12 cellular contexts compared by ENCODE assay signal in the genomic region with DNA sequence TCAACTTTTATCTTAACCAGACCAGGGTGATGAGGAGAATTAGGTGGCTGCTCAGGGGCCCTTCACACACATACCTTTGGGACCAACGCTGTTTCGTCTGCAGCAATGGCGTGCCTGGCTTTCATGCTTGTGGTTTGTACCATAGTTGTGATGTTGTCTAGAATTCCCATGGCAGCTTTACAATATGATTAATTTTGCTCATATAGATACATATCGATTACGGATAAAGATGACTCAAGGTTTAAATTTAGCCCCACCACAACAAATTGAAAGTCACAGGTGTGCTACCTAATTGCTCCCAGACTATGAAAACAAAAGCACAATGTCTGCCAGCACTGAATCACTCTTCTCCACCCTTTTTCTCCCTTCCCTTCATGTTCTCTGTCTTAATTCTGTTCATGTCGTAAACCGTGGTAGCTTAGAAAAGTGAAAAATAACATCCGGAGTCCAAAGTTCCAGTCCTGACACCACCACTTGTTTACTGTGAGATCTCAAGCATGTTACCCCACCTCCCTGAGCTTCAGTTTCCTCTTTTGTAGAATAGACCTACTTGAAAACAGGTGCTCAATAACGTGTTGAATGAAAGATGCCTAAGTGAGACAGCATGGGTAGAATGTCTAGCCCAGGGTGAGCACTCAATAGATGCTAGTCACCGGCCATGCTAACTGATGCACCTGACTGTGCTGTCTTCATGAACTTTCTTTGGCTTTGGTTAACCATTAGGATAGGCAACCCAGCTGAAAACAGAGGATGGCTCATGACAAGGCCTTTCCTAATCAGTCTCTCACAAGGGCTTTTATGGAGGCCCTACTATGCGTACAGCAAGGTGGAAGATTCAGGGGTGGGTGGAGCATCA. TPM values are rescaled to one million over a fixed set of nuclear protein-coding genes. Genes with fewer than 3 reads are reported as not detected.
A peak's percentile ranks its signal among the peaks of the same experiment; 100 is the strongest.
DNase-seq lines count a peak whose midpoint lies in the region; ATAC-seq and TF ChIP-seq lines count a peak whose summit lies in the region.
"Had no signal": no experiment of that assay in that cellular context is flagged by ENCODE, and none has a peak within 500 bp of the region (broad histone marks: within the 10 kb centered on the region; RNA-seq: fewer than 3 reads in every experiment).

No MANE protein-coding gene starts in this region.

- no peaks in the 10 kb centered on the region for H3K36me3 ChIP-seq in right atrium auricular region
- H3K36me3 ChIP-seq: suprapubic skin had no signal

- no peaks in the 10 kb centered on the region for H3K27me3 Mint-ChIP-seq in dendritic cell treated with granulocyte-macrophage colony-stimulating factor and Interleukin-4, amounts not matched to agents 40 ng/mL and 50 ng/mL, for 4 days

- H3K4me3 Mint-ChIP-seq in dendritic cell treated with granulocyte-macrophage colony-stimulating factor and Interleukin-4, amounts not matched to agents 40 ng/mL and 50 ng/mL, for 4 days, result no peak overlapping the region

- intact Hi-C loops in dendritic cell treated with granulocyte-macrophage colony-stimulating factor and Interleukin-4, amounts not matched to agents 40 ng/mL and 50 ng/mL, for 4 days (cut with micrococcal nuclease), result no loop called here

- no peaks in the 10 kb centered on the region for H3K9me3 ChIP-seq in right atrium auricular region
- H3K9me3 ChIP-seq: suprapubic skin had no signal

- H3K4me1 ChIP-seq in right atrium auricular region, result peaks cover 0 to 5% of the 10 kb centered on the region in 2 donors

- H3K27ac ChIP-seq in right atrium auricular region, result no peak overlapping the region
- H3K27ac ChIP-seq: suprapubic skin had no signal

- ATAC-seq in GM18520 (IDR thresholded peaks at IDR 0.05; ENCODE audit: unreplicated experiment), result peak; percentile 41
- peak; percentile 62 for ATAC-seq in GM21447 (IDR thresholded peaks at IDR 0.05; ENCODE audit: unreplicated experiment)
- peak; percentile 61 for ATAC-seq in HG03139 (IDR thresholded peaks at IDR 0.05; ENCODE audit: unreplicated experiment)
- ATAC-seq: esophagus mucosa, left cardiac atrium had no signal

- peaks cover 58% of the 10 kb centered on the region for H3K4me1 Mint-ChIP-seq in dendritic cell treated with granulocyte-macrophage colony-stimulating factor and Interleukin-4, amounts not matched to agents 40 ng/mL and 50 ng/mL, for 4 days (ENCODE audit: low read depth)

- peak overlapping the region; percentile 18 for H3K27ac Mint-ChIP-seq in dendritic cell treated with granulocyte-macrophage colony-stimulating factor and Interleukin-4, amounts not matched to agents 40 ng/mL and 50 ng/mL, for 4 days

- H3K4me3 ChIP-seq in right atrium auricular region, result no peak overlapping the region
- H3K4me3 ChIP-seq: suprapubic skin had no signal

- TF ChIP-seq CTCF in right atrium auricular region (IDR thresholded peaks at IDR 0.05), result no peak

- H3K36me3 Mint-ChIP-seq in dendritic cell treated with granulocyte-macrophage colony-stimulating factor and Interleukin-4, amounts not matched to agents 40 ng/mL and 50 ng/mL, for 4 days (ENCODE audit: low read depth), result no peaks in the 10 kb centered on the region

- no peaks in the 10 kb centered on the region for H3K9me3 Mint-ChIP-seq in dendritic cell treated with granulocyte-macrophage colony-stimulating factor and Interleukin-4, amounts not matched to agents 40 ng/mL and 50 ng/mL, for 4 days

- DNase-seq in right atrium auricular region (ENCODE audit: low spot score) (no peak), DMS 273 treated with DMSO at 0.1 percent for 48 hours (lab: John Stamatoyannopoulos, UW) (no peak), NCI-H1436 (lab: John Stamatoyannopoulos, UW) (no peak), NAMALWA (ENCODE audit: low spot score) (no peak)
- DNase-seq: left cardiac atrium, NCI-H524 treated with DMSO at 0.1 percent for 48 hours had no signal

- H3K27me3 ChIP-seq in right atrium auricular region, result no peaks in the 10 kb centered on the region
- H3K27me3 ChIP-seq: suprapubic skin had no signal

RNA-seq across cellular contexts. Expression of gene JUN, which starts 22.1 kb away (rescaled TPM):
- 100 to 1,000 TPM in 1 of 2 donors, 10 to 100 TPM in 1; 74.3 to 199 TPM for total RNA-seq in right atrium auricular region
